ENCODE assay signal across 21 cellular contexts in the genomic region with DNA sequence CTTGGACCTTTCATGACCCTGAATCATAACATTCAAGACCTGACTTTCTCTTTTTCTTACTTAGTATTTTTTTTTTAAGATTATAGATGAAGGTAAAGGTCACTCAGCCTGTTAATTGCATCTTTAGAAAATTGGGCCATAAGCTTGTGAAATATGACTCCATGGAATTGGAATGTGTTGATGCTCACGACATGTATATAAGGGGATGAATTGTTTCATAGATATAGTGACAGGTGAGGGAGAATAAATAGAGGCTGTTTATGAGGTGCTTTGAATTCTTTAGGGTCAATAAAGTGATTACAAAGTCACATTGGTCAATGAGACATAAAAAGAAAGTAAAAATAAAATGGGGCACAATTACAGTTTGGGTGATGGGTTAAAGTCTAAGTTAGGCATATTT. TPM values are rescaled to one million over a fixed set of nuclear protein-coding genes. Genes with fewer than 3 reads are reported as not detected.
DNase-seq lines count a peak whose midpoint lies in the region; ATAC-seq and TF ChIP-seq lines count a peak whose summit lies in the region.
"Had no signal": no experiment of that assay in that cellular context is flagged by ENCODE, and none has a peak within 500 bp of the region (broad histone marks: within the 10 kb centered on the region; RNA-seq: fewer than 3 reads in every experiment).

No MANE protein-coding gene starts in this region.

- H3K36me3 Mint-ChIP-seq in type B pancreatic cell, result no peaks in the 10 kb centered on the region
- H3K36me3 Mint-ChIP-seq: CD14-positive monocyte had no signal

- H3K9me3 Mint-ChIP-seq in type B pancreatic cell, result peaks cover 21% of the 10 kb centered on the region

- no peak for TF ChIP-seq CTCF in type B pancreatic cell (conservative IDR thresholded peaks at IDR 0.05)

- no peaks in the 10 kb centered on the region for H3K27me3 ChIP-seq in H7 (ENCODE audit: control insufficient read depth, insufficient read depth, low read length)
- H3K27me3 ChIP-seq: BLaER1 had no signal

- no peaks in the 10 kb centered on the region for H3K27me3 Mint-ChIP-seq in type B pancreatic cell

- no peak overlapping the region for H3K27ac Mint-ChIP-seq in type B pancreatic cell
- H3K27ac Mint-ChIP-seq: CD14-positive monocyte; CD4-positive, alpha-beta memory T cell; HFFc6 had no signal

- DNase-seq in NCI-H2171 treated with DMSO at 0.1 percent for 48 hours (lab: John Stamatoyannopoulos, UW) (peak; percentile 60), NCI-H2171 (lab: John Stamatoyannopoulos, UW) (no peak), HT-29 (ENCODE audit: low spot score) (peak; percentile 36), SW480 (ENCODE audit: low spot score) (peak; percentile 55), left colon (no peak), NCI-H446 (lab: John Stamatoyannopoulos, UW) (no peak), H7 (no peak), type B pancreatic cell (ENCODE audit: extremely low spot score, unreplicated experiment) (no peak)
- DNase-seq: 8988T; CD4-positive, alpha-beta memory T cell; DMS153; DMS79; GDM1; GM23248; HCEC 1CT; HFFc6 had no signal

- H3K4me3 ChIP-seq in H7 (ENCODE audit: insufficient read depth, low read depth, low read length), result no peak overlapping the region
- H3K4me3 ChIP-seq: BLaER1, GM23248 had no signal

- peak; percentile 82 for ATAC-seq in left colon
- ATAC-seq: HepG2 had no signal

- no peaks in the 10 kb centered on the region for H3K36me3 ChIP-seq in H7 (replicated peaks; ENCODE audit: control insufficient read depth, insufficient read depth, low read length)
- H3K36me3 ChIP-seq: BLaER1 had no signal

- no peak overlapping the region for H3K4me3 Mint-ChIP-seq in type B pancreatic cell
- H3K4me3 Mint-ChIP-seq: CD14-positive monocyte; CD4-positive, alpha-beta memory T cell; HFFc6 had no signal

- intact Hi-C loops in left colon (cut with DNase I, micrococcal nuclease), result no loop called here

- H3K4me1 Mint-ChIP-seq in type B pancreatic cell (ENCODE audit: unreplicated experiment), result peaks cover 3% of the 10 kb centered on the region

RNA-seq across cellular contexts. Expression of gene HS3ST1, which starts 27.7 kb away (rescaled TPM):
- 53.5 and 64.6 TPM in 2 replicates for total RNA-seq in HT-29 (2014; rRNA removed; shearing (Covaris generic))
- total RNA-seq in left colon (1 to 10 TPM; 2.7 to 6.7 TPM), type B pancreatic cell (ENCODE audit: low replicate concordance) (2.5 and 4.6 TPM in 2 replicates)
- 0.07 and 0.17 TPM in 2 replicates for total RNA-seq in H7 (2014; rRNA removed; shearing (Covaris generic))
- total RNA-seq: A673, Daoy, GM23248, HepG2, HFFc6 had no signal

Comparison
In these comparisons a context has a peak if more than half of its experiments do, and no peak if none do; other contexts are left out.
1. DNase-seq: peak in NCI-H2171 treated with DMSO at 0.1 percent for 48 hours (single experiment), HT-29 (single experiment) and SW480 (single experiment); none in NCI-H2171 (single experiment), left colon (0 of 2), NCI-H446 (0 of 2), H7 (single experiment) and type B pancreatic cell (single experiment).